In the genomic region with DNA sequence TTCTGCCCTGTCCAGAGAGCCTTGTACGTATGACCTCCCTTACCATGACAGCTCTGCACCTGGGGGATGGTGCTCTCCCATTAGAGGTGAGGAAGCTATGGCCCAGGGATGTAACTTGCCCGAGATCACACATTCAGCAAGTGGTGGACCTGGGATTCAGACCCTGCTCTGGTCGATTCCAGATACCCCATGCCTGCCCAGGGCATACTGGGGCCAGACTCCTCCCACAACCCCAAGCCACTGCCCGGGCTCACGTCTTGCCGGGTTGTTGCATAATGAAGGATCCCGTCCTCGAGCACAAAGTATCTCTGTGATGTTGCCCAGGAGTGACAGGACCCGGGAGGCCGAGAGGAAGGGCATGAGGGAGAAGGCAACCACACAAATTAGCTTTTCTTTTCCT, we compare ENCODE assay signal across 30 cellular contexts. TPM values are rescaled to one million over a fixed set of nuclear protein-coding genes. Genes with fewer than 3 reads are reported as not detected.
A peak's percentile ranks its signal among the peaks of the same experiment; 100 is the strongest.
DNase-seq lines count a peak whose midpoint lies in the region; ATAC-seq and TF ChIP-seq lines count a peak whose summit lies in the region.
"Had no signal": no experiment of that assay in that cellular context is flagged by ENCODE, and none has a peak within 500 bp of the region (broad histone marks: within the 10 kb centered on the region; RNA-seq: fewer than 3 reads in every experiment).

No MANE protein-coding gene starts in this region.

- no peak overlapping the region for H3K9ac ChIP-seq in colonic mucosa (ENCODE audit: low read depth in 2 of 2, low read length in 2 of 2)
- H3K9ac ChIP-seq: BLaER1 had no signal

- H3K27me3 ChIP-seq in CD8-positive, alpha-beta memory T cell (ENCODE audit: insufficient read depth, low read length, poor library complexity, severe bottlenecking) = no peaks in the 10 kb centered on the region
- H3K27me3 ChIP-seq in colonic mucosa (no peaks in the 10 kb centered on the region), osteoblast (ENCODE audit: insufficient read depth, low read length) (no peaks in the 10 kb centered on the region)
- H3K27me3 ChIP-seq: BLaER1, SJSA1, spleen, vagina had no signal

- no peaks in the 10 kb centered on the region for H4K20me1 ChIP-seq in osteoblast (ENCODE audit: insufficient read depth, low read length)
- H4K20me1 ChIP-seq: BLaER1 had no signal

- ATAC-seq in GM21529 (IDR thresholded peaks at IDR 0.05; ENCODE audit: unreplicated experiment) = no peak
- ATAC-seq in stimulated activated naive B cell treated with anti-CD40 and anti-IgM and Interleukin-4, amounts not matched to agents 10 μg/mL and 1 μg/mL and 100 μg/mL, for 72 hours (replicated peaks) = no peak
- ATAC-seq: activated CD4-positive, CD25-positive, alpha-beta regulatory T cell treated with anti-CD3 and anti-CD28 coated beads, Interleukin-2, amount 50 U/mL, for 24 hours; activated CD8-positive, alpha-beta T cell treated with anti-CD3 and anti-CD28 coated beads, Interleukin-2, amount 10 ng/mL, durations not matched to agents 7 days and 5 days; activated naive CD4-positive, alpha-beta T cell treated with anti-CD3 and anti-CD28 coated beads, Interleukin-2, amount 50 U/mL, for 72 hours; GM23338 had no signal

- peaks cover 29% of the 10 kb centered on the region for H3K4me1 Mint-ChIP-seq in CD14-positive monocyte
- peaks cover 23 to 38% (median 25%) of the 10 kb centered on the region in 3 donors for H3K4me1 Mint-ChIP-seq in CD8-positive, alpha-beta memory T cell
- peaks cover 24 to 37% of the 10 kb centered on the region in 2 donors for H3K4me1 Mint-ChIP-seq in stimulated activated naive B cell treated with anti-CD40 and anti-IgM and Interleukin-4, amounts not matched to agents 10 μg/mL and 1 μg/mL and 100 μg/mL, for 72 hours

- TF ChIP-seq CTCF in CD14-positive monocyte (IDR thresholded peaks at IDR 0.05) (no peak), colonic mucosa (IDR thresholded peaks at IDR 0.05) (no peak), osteoblast (IDR thresholded peaks at IDR 0.05; ENCODE audit: extremely low read depth, low read depth, low read length) (no peak)

- no peak overlapping the region for H3K4me3 ChIP-seq in CD8-positive, alpha-beta memory T cell (ENCODE audit: low read length)
- H3K4me3 ChIP-seq in colonic mucosa = no peak overlapping the region
- no peak overlapping the region for H3K4me3 ChIP-seq in osteoblast (ENCODE audit: insufficient read depth, low read length)
- H3K4me3 ChIP-seq: BLaER1, coronary artery, GM23338, mucosa of descending colon, SJSA1, vagina had no signal

- no peak overlapping the region for H2AFZ ChIP-seq in osteoblast (ENCODE audit: low read length)
- H2AFZ ChIP-seq: GM23338 had no signal

- no peak overlapping the region for H3K4me3 Mint-ChIP-seq in CD14-positive monocyte
- H3K4me3 Mint-ChIP-seq in CD8-positive, alpha-beta memory T cell = peak overlapping the region in 6 of 7 donors; percentile 6 to 65 (median 30)
- H3K4me3 Mint-ChIP-seq in stimulated activated naive B cell treated with anti-CD40 and anti-IgM and Interleukin-4, amounts not matched to agents 10 μg/mL and 1 μg/mL and 100 μg/mL, for 72 hours = no peak overlapping the region
- H3K4me3 Mint-ChIP-seq: GM23338 had no signal

- POLR2A ChIA-PET in CD8-positive, alpha-beta memory T cell (lab: Charles Lee) = no interaction called here

- no peaks in the 10 kb centered on the region for H3K9me3 Mint-ChIP-seq in CD14-positive monocyte
- H3K9me3 Mint-ChIP-seq in CD8-positive, alpha-beta memory T cell = no peaks in the 10 kb centered on the region
- no peaks in the 10 kb centered on the region for H3K9me3 Mint-ChIP-seq in stimulated activated naive B cell treated with anti-CD40 and anti-IgM and Interleukin-4, amounts not matched to agents 10 μg/mL and 1 μg/mL and 100 μg/mL, for 72 hours
- H3K9me3 Mint-ChIP-seq: activated naive CD4-positive, alpha-beta T cell treated with anti-CD3 and anti-CD28 coated beads, Interleukin-2, amount 50 U/mL, for 72 hours; GM23338; stimulated activated naive CD8-positive, alpha-beta T cell treated with anti-CD3 and anti-CD28 coated beads, Interleukin-15, Interleukin-2, amounts not matched to agents 100 ng/mL and 50 ng/mL, for 24 hours had no signal

- H3K27me3 Mint-ChIP-seq in CD14-positive monocyte (ENCODE audit: low read depth in 3 of 3) = no peaks in the 10 kb centered on the region
- H3K27me3 Mint-ChIP-seq in CD8-positive, alpha-beta memory T cell = no peaks in the 10 kb centered on the region
- H3K27me3 Mint-ChIP-seq in stimulated activated naive B cell treated with anti-CD40 and anti-IgM and Interleukin-4, amounts not matched to agents 10 μg/mL and 1 μg/mL and 100 μg/mL, for 72 hours = no peaks in the 10 kb centered on the region
- H3K27me3 Mint-ChIP-seq: stimulated activated naive CD8-positive, alpha-beta T cell treated with anti-CD3 and anti-CD28 coated beads, Interleukin-15, Interleukin-2, amounts not matched to agents 100 ng/mL and 50 ng/mL, for 24 hours had no signal

- H3K27ac ChIP-seq in CD8-positive, alpha-beta memory T cell (ENCODE audit: low read depth, low read length) = no peak overlapping the region
- peak overlapping the region; percentile 76 for H3K27ac ChIP-seq in colonic mucosa
- no peak overlapping the region for H3K27ac ChIP-seq in osteoblast (ENCODE audit: low read depth, low read length)
- H3K27ac ChIP-seq: BLaER1, coronary artery, epithelial cell of prostate, SJSA1, vagina had no signal

- H3K9me3 ChIP-seq in CD8-positive, alpha-beta memory T cell (ENCODE audit: low read length) = no peaks in the 10 kb centered on the region
- H3K9me3 ChIP-seq in colonic mucosa = no peaks in the 10 kb centered on the region
- H3K9me3 ChIP-seq in osteoblast (ENCODE audit: low read depth, low read length) = no peaks in the 10 kb centered on the region
- H3K9me3 ChIP-seq: BLaER1, mucosa of descending colon, SJSA1, spleen, vagina had no signal

- no peaks in the 10 kb centered on the region for H3K79me2 ChIP-seq in osteoblast (ENCODE audit: insufficient read depth, low read length)

- peaks cover 54 to 62% of the 10 kb centered on the region in 2 donors for H3K36me3 Mint-ChIP-seq in CD14-positive monocyte
- H3K36me3 Mint-ChIP-seq in CD8-positive, alpha-beta memory T cell = peaks cover 3 to 81% (median 8%) of the 10 kb centered on the region in 3 donors
- peaks cover 36 to 46% of the 10 kb centered on the region in 2 donors for H3K36me3 Mint-ChIP-seq in stimulated activated naive B cell treated with anti-CD40 and anti-IgM and Interleukin-4, amounts not matched to agents 10 μg/mL and 1 μg/mL and 100 μg/mL, for 72 hours
- H3K36me3 Mint-ChIP-seq: activated naive CD4-positive, alpha-beta T cell treated with anti-CD3 and anti-CD28 coated beads, Interleukin-2, amount 50 U/mL, for 72 hours had no signal

- peak; percentile 32 for DNase-seq in CD14-positive monocyte (ENCODE audit: low spot score)
- DNase-seq in CD8-positive, alpha-beta memory T cell = no peak
- no peak for DNase-seq in colonic mucosa
- peak; percentile 39 for DNase-seq in osteoblast (ENCODE audit: insufficient read length, low spot score, missing footprints)
- no peak for DNase-seq in AML-193 (lab: John Stamatoyannopoulos, UW)
- DNase-seq in stimulated activated naive B cell treated with anti-CD40 and anti-IgM and Interleukin-4, amounts not matched to agents 10 μg/mL and 1 μg/mL and 100 μg/mL, for 72 hours = no peak
- DNase-seq: activated CD8-positive, alpha-beta T cell treated with anti-CD3 and anti-CD28 coated beads, Interleukin-2, amount 10 ng/mL, durations not matched to agents 7 days and 5 days; anterior cingulate cortex; effector memory CD4-positive, alpha-beta T cell; hypothalamus; IMR-90; mammary epithelial cell; NCI-H2107; NCI-H446; NCI-H774; spleen; stimulated activated CD4-positive, alpha-beta T cell treated with anti-CD3 and anti-CD28 coated beads, Interleukin-2, amount 100 ng/mL, for 24 hours had no signal

- intact Hi-C loops in CD14-positive monocyte (cut with micrococcal nuclease) (no loop called here), colonic mucosa (cut with DNase I) (no loop called here)

- H3K4me2 ChIP-seq in osteoblast (ENCODE audit: insufficient read depth, low read length) = no peak overlapping the region
- H3K4me2 ChIP-seq: GM23338 had no signal

- H3K4me1 ChIP-seq in CD8-positive, alpha-beta memory T cell (ENCODE audit: insufficient read depth, low read length) = peaks cover 26% of the 10 kb centered on the region
- H3K4me1 ChIP-seq in colonic mucosa = no peaks in the 10 kb centered on the region
- peaks cover 20% of the 10 kb centered on the region for H3K4me1 ChIP-seq in osteoblast (ENCODE audit: insufficient read depth, low read length)

- H3K36me3 ChIP-seq in CD8-positive, alpha-beta memory T cell (ENCODE audit: insufficient read depth, low read length) = peaks cover 48% of the 10 kb centered on the region
- H3K36me3 ChIP-seq in colonic mucosa (peaks cover 9% of the 10 kb centered on the region), osteoblast (ENCODE audit: insufficient read depth, low read length) (peaks cover 10% of the 10 kb centered on the region)

- CTCF ChIA-PET in CD8-positive, alpha-beta memory T cell (lab: Charles Lee) = no interaction called here

- H3K27ac Mint-ChIP-seq in CD14-positive monocyte = peak overlapping the region in 1 of 7 donors; percentile 26
- H3K27ac Mint-ChIP-seq in CD8-positive, alpha-beta memory T cell = peak overlapping the region in 3 of 8 donors; percentile 52 to 66 (median 54)
- no peak overlapping the region for H3K27ac Mint-ChIP-seq in stimulated activated naive B cell treated with anti-CD40 and anti-IgM and Interleukin-4, amounts not matched to agents 10 μg/mL and 1 μg/mL and 100 μg/mL, for 72 hours
- H3K27ac Mint-ChIP-seq: activated CD8-positive, alpha-beta T cell treated with anti-CD3 and anti-CD28 coated beads, Interleukin-2, amount 10 ng/mL, durations not matched to agents 7 days and 5 days; activated naive CD4-positive, alpha-beta T cell treated with anti-CD3 and anti-CD28 coated beads, Interleukin-2, amount 50 U/mL, for 72 hours; GM23338; stimulated activated naive CD8-positive, alpha-beta T cell treated with anti-CD3 and anti-CD28 coated beads, Interleukin-15, Interleukin-2, amounts not matched to agents 100 ng/mL and 50 ng/mL, for 24 hours had no signal

RNA-seq across cellular contexts. Expression of a gene that starts 2.1 kb away (rescaled TPM):
- polyA plus RNA-seq in CD14-positive monocyte = 1 to 10 TPM; 1.6 TPM
- 10 to 100 TPM; 16.9 to 17.5 TPM for total RNA-seq in CD8-positive, alpha-beta memory T cell
- 11.0 TPM for polyA plus RNA-seq in CD8-positive, alpha-beta memory T cell
- 10 to 100 TPM; 34.8 to 93.6 TPM for total RNA-seq in colonic mucosa
- 8.0 and 8.3 TPM in 2 replicates for total RNA-seq in osteoblast

RNA-seq across cellular contexts. Expression of a gene that starts 11.9 kb away (rescaled TPM):
- 10 to 100 TPM; 32.6 to 32.7 TPM for polyA plus RNA-seq in CD14-positive monocyte
- 10 to 100 TPM; 67.0 to 67.7 TPM for total RNA-seq in CD8-positive, alpha-beta memory T cell
- polyA plus RNA-seq in CD8-positive, alpha-beta memory T cell = 59.8 TPM
- total RNA-seq in colonic mucosa = 10 to 100 TPM; 32.2 to 50.8 TPM
- total RNA-seq in osteoblast = 32.7 and 35.8 TPM in 2 replicates

RNA-seq across cellular contexts. Expression of a gene that starts 12.0 kb away (rescaled TPM):
- under 1 TPM; 0.12 to 0.22 TPM for polyA plus RNA-seq in CD14-positive monocyte
- under 1 TPM; 0.49 to 0.83 TPM for total RNA-seq in CD8-positive, alpha-beta memory T cell
- 0.28 TPM for polyA plus RNA-seq in CD8-positive, alpha-beta memory T cell
- under 1 TPM; 0.20 to 0.21 TPM for total RNA-seq in colonic mucosa
- not detected in 2 replicates for total RNA-seq in osteoblast
- total RNA-seq: bronchial epithelial cell, Daoy, IMR-90, SJSA1, vagina had no signal

RNA-seq across cellular contexts. Expression of a gene that starts 21.6 kb away (rescaled TPM):
- 10 to 100 TPM; 13.2 to 14.5 TPM for polyA plus RNA-seq in CD14-positive monocyte
- 10 to 100 TPM; 17.3 to 18.0 TPM for total RNA-seq in CD8-positive, alpha-beta memory T cell
- polyA plus RNA-seq in CD8-positive, alpha-beta memory T cell = 17.2 TPM
- total RNA-seq in colonic mucosa (10 to 100 TPM; 36.8 to 40.0 TPM), osteoblast (41.0 and 42.7 TPM in 2 replicates)

RNA-seq across cellular contexts. Expression of a gene that starts 31.5 kb away (rescaled TPM):
- under 1 TPM in 1 of 2 donors, not detected in 1; 0.06 TPM for polyA plus RNA-seq in CD14-positive monocyte
- total RNA-seq in CD8-positive, alpha-beta memory T cell = under 1 TPM; 0.07 to 0.09 TPM
- polyA plus RNA-seq in CD8-positive, alpha-beta memory T cell = 0.59 TPM
- 1 to 10 TPM; 8.7 to 8.8 TPM for total RNA-seq in colonic mucosa
- total RNA-seq in osteoblast = under 0.01 TPM in 2 replicates
- total RNA-seq: SJSA1 had no signal

Comparison
In these comparisons a context has a peak if more than half of its experiments do, and no peak if none do; other contexts are left out.
1. DNase-seq: peak in CD14-positive monocyte (single experiment) and osteoblast (single experiment); none in CD8-positive, alpha-beta memory T cell (0 of 5), colonic mucosa (single experiment), AML-193 (0 of 2) and stimulated activated naive B cell treated with anti-CD40 and anti-IgM and Interleukin-4, amounts not matched to agents 10 μg/mL and 1 μg/mL and 100 μg/mL, for 72 hours (single experiment).
2. H3K4me3 Mint-ChIP-seq: peak in CD8-positive, alpha-beta memory T cell (6 of 7); none in CD14-positive monocyte (0 of 2) and stimulated activated naive B cell treated with anti-CD40 and anti-IgM and Interleukin-4, amounts not matched to agents 10 μg/mL and 1 μg/mL and 100 μg/mL, for 72 hours (0 of 2).